16 cellular contexts compared by ENCODE assay signal in the genomic region with DNA sequence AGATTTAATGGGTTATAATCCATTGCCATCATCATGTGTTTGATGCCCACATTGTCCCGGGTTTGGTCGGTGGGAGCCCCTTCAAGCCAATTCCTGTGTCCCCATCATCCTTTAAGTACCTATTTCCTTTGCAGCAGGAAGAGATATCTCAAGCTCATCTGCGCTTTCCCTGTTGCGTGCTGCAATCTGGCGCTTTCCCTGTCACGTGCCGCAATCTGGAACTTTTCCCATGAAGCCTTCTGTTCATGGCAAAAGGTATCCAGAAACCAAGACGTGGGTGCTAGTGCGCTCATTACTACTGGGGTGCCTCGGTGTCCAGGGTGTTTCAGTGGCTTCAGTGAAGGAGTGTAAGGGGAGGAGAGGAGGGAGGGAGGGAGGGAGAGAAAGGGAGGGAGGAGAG.
DNase-seq lines count a peak whose midpoint lies in the region; ATAC-seq and TF ChIP-seq lines count a peak whose summit lies in the region.
"Had no signal": no experiment of that assay in that cellular context is flagged by ENCODE, and none has a peak within 500 bp of the region (broad histone marks: within the 10 kb centered on the region; RNA-seq: fewer than 3 reads in every experiment).

No MANE protein-coding gene starts in this region.

- TF ChIP-seq CTCF in heart left ventricle (IDR thresholded peaks at IDR 0.05) (no peak), testis (IDR thresholded peaks at IDR 0.05) (no peak)

- no peaks in the 10 kb centered on the region for H3K27me3 Mint-ChIP-seq in activated T-cell treated with anti-CD3 and anti-CD28 coated beads, Interleukin-2, amount 50 U/mL, for 72 hours (ENCODE audit: low read depth)
- H3K27me3 Mint-ChIP-seq: CD4-positive, CD25-positive, alpha-beta regulatory T cell had no signal

- H3K36me3 Mint-ChIP-seq in activated T-cell treated with anti-CD3 and anti-CD28 coated beads, Interleukin-2, amount 50 U/mL, for 72 hours (ENCODE audit: insufficient read depth in 2 of 2) = no peaks in the 10 kb centered on the region
- H3K36me3 Mint-ChIP-seq: CD4-positive, CD25-positive, alpha-beta regulatory T cell had no signal

- H3K4me3 Mint-ChIP-seq in activated T-cell treated with anti-CD3 and anti-CD28 coated beads, Interleukin-2, amount 50 U/mL, for 72 hours = no peak overlapping the region
- H3K4me3 Mint-ChIP-seq: CD4-positive, CD25-positive, alpha-beta regulatory T cell had no signal

- ATAC-seq in heart left ventricle = no peak
- ATAC-seq in GM21367 (IDR thresholded peaks at IDR 0.05; ENCODE audit: unreplicated experiment) = no peak
- no peak for ATAC-seq in GM18868 (IDR thresholded peaks at IDR 0.05; ENCODE audit: unreplicated experiment)
- no peak for ATAC-seq in activated T-cell treated with anti-CD3 and anti-CD28 coated beads, Interleukin-2, amount 50 U/mL, for 72 hours (replicated peaks in 1 of 2)
- ATAC-seq: GM12878 had no signal

- no peak overlapping the region for H3K27ac ChIP-seq in heart left ventricle
- H3K27ac ChIP-seq in testis = no peak overlapping the region
- H3K27ac ChIP-seq: GM23248 had no signal

- peaks cover 0 to 2% of the 10 kb centered on the region in 2 donors for H3K9me3 Mint-ChIP-seq in activated T-cell treated with anti-CD3 and anti-CD28 coated beads, Interleukin-2, amount 50 U/mL, for 72 hours

- H3K27ac Mint-ChIP-seq in activated T-cell treated with anti-CD3 and anti-CD28 coated beads, Interleukin-2, amount 50 U/mL, for 72 hours = no peak overlapping the region
- H3K27ac Mint-ChIP-seq: CD4-positive, CD25-positive, alpha-beta regulatory T cell had no signal

- H3K27me3 ChIP-seq in heart left ventricle = no peaks in the 10 kb centered on the region
- no peaks in the 10 kb centered on the region for H3K27me3 ChIP-seq in testis
- H3K27me3 ChIP-seq: BE2C had no signal

- intact Hi-C loops in cardiac septum (cut with DNase I) (no loop called here), heart left ventricle (cut with DNase I) (no loop called here), testis (cut with DNase I; ENCODE audit: low total_unique reads) (no loop called here)

- 66 to 89% (median 75%) methylated on average over 10 of the region's 10 CpGs for WGBS in heart left ventricle, 4 donors
- WGBS in testis, 2 donors = 68 to 80% methylated on average over 8 to 10 of the region's 10 CpGs

- H3K36me3 ChIP-seq in heart left ventricle = no peaks in the 10 kb centered on the region
- no peaks in the 10 kb centered on the region for H3K36me3 ChIP-seq in testis (ENCODE audit: low read depth, missing control alignments)
- H3K36me3 ChIP-seq: BE2C, HAP-1 had no signal

- DNase-seq in cardiac septum (ENCODE audit: low spot score) (peak; percentile 22), heart left ventricle (no peak), NCI-H2171 (lab: John Stamatoyannopoulos, UW) (peak; percentile 43), mesenteric fat pad (ENCODE audit: low spot score) (peak; percentile 47), testis (peak; percentile 4)
- DNase-seq in activated T-cell treated with anti-CD3 and anti-CD28 coated beads, Interleukin-2, amount 50 U/mL, for 72 hours = no peak
- DNase-seq: 8988T; BE2C; Caco-2; CD4-positive, CD25-positive, alpha-beta regulatory T cell; DMS79 treated with DMSO at 0.1 percent for 48 hours; GM23248 had no signal

- H3K4me1 ChIP-seq in heart left ventricle (no peaks in the 10 kb centered on the region), testis (no peaks in the 10 kb centered on the region)
- H3K4me1 ChIP-seq: BE2C, Caco-2, HAP-1 had no signal

- no peaks in the 10 kb centered on the region for H3K4me1 Mint-ChIP-seq in activated T-cell treated with anti-CD3 and anti-CD28 coated beads, Interleukin-2, amount 50 U/mL, for 72 hours (ENCODE audit: low read depth)
- H3K4me1 Mint-ChIP-seq: CD4-positive, CD25-positive, alpha-beta regulatory T cell had no signal

- TF ChIP-seq POLR2A in heart left ventricle (IDR thresholded peaks at IDR 0.05) = no peak
- TF ChIP-seq POLR2A in testis (IDR thresholded peaks at IDR 0.05) = no peak

- no peak overlapping the region for H3K4me3 ChIP-seq in heart left ventricle
- no peak overlapping the region for H3K4me3 ChIP-seq in testis
- H3K4me3 ChIP-seq: GM12878, GM23248, HAP-1 had no signal

- peaks cover 0 to 8% (median 4%) of the 10 kb centered on the region in 12 donors for H3K9me3 ChIP-seq in heart left ventricle
- H3K9me3 ChIP-seq in testis = no peaks in the 10 kb centered on the region
- H3K9me3 ChIP-seq: BE2C, Caco-2, HAP-1 had no signal

Comparison
In these comparisons a context has a peak if more than half of its experiments do, and no peak if none do; other contexts are left out.
1. DNase-seq: peak in cardiac septum (single experiment), NCI-H2171 (single experiment), mesenteric fat pad (single experiment) and testis (single experiment); none in heart left ventricle (0 of 5) and activated T-cell treated with anti-CD3 and anti-CD28 coated beads, Interleukin-2, amount 50 U/mL, for 72 hours (0 of 2).